2 cellular contexts compared by ENCODE assay signal in genomic region chr19:1451916-1452801, GRCh38.
TF ChIP-seq lines count a peak whose summit lies in the region.

No MANE protein-coding gene starts in this region.

TF ChIP-seq in H1, 55 proteins besides CTCF, POLR2A, EP300 and RAD21:
- TF ChIP-seq ASH2L (IDR thresholded peaks at IDR 0.05; ENCODE audit: low read length) (no peak), TAF1 (IDR thresholded peaks at IDR 0.05; ENCODE audit: low read depth, low read length) (0 out of 2 replicates have a peak, but pooled peaks have one; percentile 31), KDM5A (IDR thresholded peaks at IDR 0.05; ENCODE audit: low read length) (no peak), SIN3A (conservative IDR thresholded peaks at IDR 0.05 in 1 of 2, IDR thresholded peaks at IDR 0.05 in 1 of 2; ENCODE audit: low read depth in 1 of 2, low read length in 2 of 2) (0 out of 4 replicates have a peak, but pooled peaks of 1 of the 2 experiments have one; percentile 18), SP1 (IDR thresholded peaks at IDR 0.05; ENCODE audit: low read depth, low read length) (peak; percentile 38; the same call in 1 of the 2 replicates)
TF ChIP-seq in H1: peak in this region for 3.

TF ChIP-seq in neural cell, 6 proteins besides CTCF, POLR2A, EP300 and RAD21:
- peak; percentile 73 for TF ChIP-seq POLR2AphosphoS5 (IDR thresholded peaks at IDR 0.05)
- TF ChIP-seq REST (IDR thresholded peaks at IDR 0.05; ENCODE audit: borderline replicate concordance), result no peak
